In the genomic region with DNA sequence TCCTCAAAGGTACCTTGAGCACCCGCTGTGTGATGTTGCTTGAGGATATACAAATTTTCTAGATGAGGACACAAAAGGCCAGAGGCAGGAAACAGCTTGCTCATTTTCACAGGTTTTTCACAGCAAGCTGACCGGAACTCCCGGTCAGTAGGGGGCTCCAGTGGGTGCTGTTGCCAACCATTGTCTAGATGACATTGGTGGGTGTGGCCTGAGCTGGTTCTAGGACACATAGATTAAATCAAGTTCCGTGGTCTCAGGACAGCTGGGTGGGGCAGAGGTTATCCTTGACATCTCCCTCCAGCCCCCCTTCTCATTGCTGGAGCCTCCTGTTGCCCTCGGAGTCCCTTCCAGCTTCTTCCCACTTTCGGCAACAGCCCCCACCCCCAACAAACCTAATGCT, we compare ENCODE assay signal across 8 cellular contexts.
DNase-seq lines count a peak whose midpoint lies in the region; ATAC-seq lines count a peak whose summit lies in the region.

No MANE protein-coding gene starts in this region.

- DNase-seq in DMS53 (lab: John Stamatoyannopoulos, UW) (peak; percentile 26), DMS53 treated with DMSO at 0.1 percent for 48 hours (lab: John Stamatoyannopoulos, UW; ENCODE audit: unreplicated experiment) (no peak), SW480 (ENCODE audit: low spot score) (peak; percentile 55), cardiac septum (ENCODE audit: low spot score) (peak; percentile 72)

- intact Hi-C loops in cardiac septum (cut with DNase I), result no loop called here

- ATAC-seq in HG02840 (IDR thresholded peaks at IDR 0.05; ENCODE audit: low FRiP score, unreplicated experiment), result no peak
- no peak for ATAC-seq in GM21423 (IDR thresholded peaks at IDR 0.05; ENCODE audit: unreplicated experiment)
- no peak for ATAC-seq in GM18511 (IDR thresholded peaks at IDR 0.05; ENCODE audit: unreplicated experiment)

- peak overlapping the region; percentile 79 for H3K27ac ChIP-seq in temporal lobe (ENCODE audit: low read depth, low read length)
